Comparison of ENCODE assay signal across 8 cellular contexts in the genomic region with DNA sequence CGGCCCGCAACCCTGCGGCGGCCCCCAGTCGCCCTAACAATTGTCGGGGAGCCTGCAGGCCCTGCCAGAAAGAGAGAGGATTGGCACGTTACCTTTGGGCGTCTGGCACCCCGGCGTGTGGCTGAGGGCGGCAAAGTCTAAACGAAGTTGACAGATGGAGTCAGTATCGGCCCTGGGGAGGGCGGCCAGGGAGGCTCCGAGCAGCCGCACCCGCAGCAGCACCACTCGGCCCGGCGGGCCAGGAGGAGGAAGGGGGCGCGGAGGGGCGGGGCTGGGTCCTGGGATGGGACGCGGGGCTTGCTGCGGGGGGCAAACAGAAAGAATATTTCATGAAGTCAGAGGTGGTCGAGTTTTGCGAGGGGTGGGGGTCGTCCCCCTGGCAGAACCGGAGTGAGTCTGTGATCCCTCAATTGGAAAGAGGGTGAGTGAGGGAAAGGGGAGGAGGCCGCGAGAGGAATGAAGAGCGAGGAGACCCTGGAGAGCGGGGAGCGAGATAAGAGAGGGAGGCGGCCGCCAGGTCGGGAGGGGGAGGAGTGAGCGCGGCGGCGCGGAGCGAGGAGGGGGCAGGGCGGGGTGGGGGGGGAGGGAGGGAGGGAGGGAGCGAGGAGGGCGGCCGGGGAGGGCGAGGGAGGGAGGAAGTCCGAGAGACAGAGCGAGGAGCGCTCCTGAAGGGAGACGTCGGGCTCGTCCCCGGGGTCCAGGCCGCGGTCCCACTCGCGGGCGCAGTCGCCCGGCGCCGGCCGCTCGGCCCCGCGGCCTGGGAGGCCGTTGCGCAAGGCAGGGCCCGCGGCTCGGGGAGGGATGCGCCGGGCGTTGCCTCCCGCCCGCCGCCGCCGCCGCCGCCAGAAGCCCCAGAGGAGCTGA. TPM values are rescaled to one million over a fixed set of nuclear protein-coding genes. Genes with fewer than 3 reads are reported as not detected.
A peak's percentile ranks its signal among the peaks of the same experiment; 100 is the strongest.
DNase-seq lines count a peak whose midpoint lies in the region; ATAC-seq and TF ChIP-seq lines count a peak whose summit lies in the region.

A gene (plus strand): TSS at position 650 of the 864 bp plus-strand sequence. CDS start 372 bp downstream, outside the sequence.

- POLR2A ChIA-PET in T-cell (lab: Charles Lee), result no interaction called here

- H3K9me3 Mint-ChIP-seq in T-cell, result no peaks in the 10 kb centered on the region

- ATAC-seq in T-cell (replicated peaks in 1 of 4) (peak in 1 of 4 experiments; percentile 10), foreskin keratinocyte (peak; percentile 13), HG02588 (IDR thresholded peaks at IDR 0.05; ENCODE audit: unreplicated experiment) (no peak)

- TF ChIP-seq CTCF in foreskin keratinocyte (conservative IDR thresholded peaks at IDR 0.05), result no peak
- TF ChIP-seq CTCF in retinal pigment epithelial cell (conservative IDR thresholded peaks at IDR 0.05; ENCODE audit: low read depth, low read length), result no peak

- peaks cover 92% of the 10 kb centered on the region for H3K27me3 ChIP-seq in foreskin keratinocyte

- peak within 1 kb of the TSS; percentile 64 to 84 (median 71) for H3K4me3 Mint-ChIP-seq in T-cell

- peaks cover 20 to 36% (median 35%) of the 10 kb centered on the region in 3 donors for H3K4me1 Mint-ChIP-seq in T-cell

- H3K27ac Mint-ChIP-seq in T-cell, result peak within 1 kb of the TSS in 1 of 2 donors; percentile 59

- CTCF ChIA-PET in T-cell (lab: Charles Lee), result no interaction called here

- H3K4me3 ChIP-seq in retinal pigment epithelial cell (ENCODE audit: low read length), result peak within 1 kb of the TSS; percentile 21

- H3K4me1 ChIP-seq in foreskin keratinocyte, result no peaks in the 10 kb centered on the region

- H3K27me3 Mint-ChIP-seq in T-cell, result peaks cover 62 to 72% of the 10 kb centered on the region in 2 donors

- DNase-seq in GM03348 (ENCODE audit: low spot score) (peak; percentile 87), T-cell (no peak), foreskin keratinocyte (no peak), retinal pigment epithelial cell (ENCODE audit: low read depth) (no peak), CD1c-positive myeloid dendritic cell (ENCODE audit: extremely low spot score) (no peak)
- DNase-seq in stimulated activated CD4-positive, alpha-beta T cell treated with anti-CD3 and anti-CD28 coated beads, Interleukin-1b, Interleukin-23, amount 100 ng/mL, for 48 hours, result no peak
- no peak for DNase-seq in stimulated activated CD8-positive, alpha-beta memory T cell treated with anti-CD3 and anti-CD28 coated beads, Interleukin-4, amount 100 ng/mL, for 48 hours

- H3K36me3 Mint-ChIP-seq in T-cell, result no peaks in the 10 kb centered on the region

- no peak within 1 kb of the TSS for H3K27ac ChIP-seq in foreskin keratinocyte

RNA-seq across cellular contexts. Expression of the gene that starts here (rescaled TPM):
- not detected for total RNA-seq in T-cell
- total RNA-seq in foreskin keratinocyte, result 0.11 and 0.14 TPM in 2 replicates
- polyA plus RNA-seq in foreskin keratinocyte, result 0.10 and 0.22 TPM in 2 replicates

Comparison
In these comparisons a context has a peak if more than half of its experiments do, and no peak if none do; other contexts are left out.
1. Peak in ATAC-seq in foreskin keratinocyte; RNA of the gene not detected or under 1 TPM.